Comparison of ENCODE assay signal across 1 cellular context in genomic region chr19:44113784-44114390, GRCh38.
A peak's percentile ranks its signal among the peaks of the same experiment; 100 is the strongest.
TF ChIP-seq lines count a peak whose summit lies in the region.

No MANE protein-coding gene starts in this region.

TF ChIP-seq in HepG2, 621 proteins besides CTCF, POLR2A, EP300 and RAD21:
- TF ChIP-seq, protein P1, sequence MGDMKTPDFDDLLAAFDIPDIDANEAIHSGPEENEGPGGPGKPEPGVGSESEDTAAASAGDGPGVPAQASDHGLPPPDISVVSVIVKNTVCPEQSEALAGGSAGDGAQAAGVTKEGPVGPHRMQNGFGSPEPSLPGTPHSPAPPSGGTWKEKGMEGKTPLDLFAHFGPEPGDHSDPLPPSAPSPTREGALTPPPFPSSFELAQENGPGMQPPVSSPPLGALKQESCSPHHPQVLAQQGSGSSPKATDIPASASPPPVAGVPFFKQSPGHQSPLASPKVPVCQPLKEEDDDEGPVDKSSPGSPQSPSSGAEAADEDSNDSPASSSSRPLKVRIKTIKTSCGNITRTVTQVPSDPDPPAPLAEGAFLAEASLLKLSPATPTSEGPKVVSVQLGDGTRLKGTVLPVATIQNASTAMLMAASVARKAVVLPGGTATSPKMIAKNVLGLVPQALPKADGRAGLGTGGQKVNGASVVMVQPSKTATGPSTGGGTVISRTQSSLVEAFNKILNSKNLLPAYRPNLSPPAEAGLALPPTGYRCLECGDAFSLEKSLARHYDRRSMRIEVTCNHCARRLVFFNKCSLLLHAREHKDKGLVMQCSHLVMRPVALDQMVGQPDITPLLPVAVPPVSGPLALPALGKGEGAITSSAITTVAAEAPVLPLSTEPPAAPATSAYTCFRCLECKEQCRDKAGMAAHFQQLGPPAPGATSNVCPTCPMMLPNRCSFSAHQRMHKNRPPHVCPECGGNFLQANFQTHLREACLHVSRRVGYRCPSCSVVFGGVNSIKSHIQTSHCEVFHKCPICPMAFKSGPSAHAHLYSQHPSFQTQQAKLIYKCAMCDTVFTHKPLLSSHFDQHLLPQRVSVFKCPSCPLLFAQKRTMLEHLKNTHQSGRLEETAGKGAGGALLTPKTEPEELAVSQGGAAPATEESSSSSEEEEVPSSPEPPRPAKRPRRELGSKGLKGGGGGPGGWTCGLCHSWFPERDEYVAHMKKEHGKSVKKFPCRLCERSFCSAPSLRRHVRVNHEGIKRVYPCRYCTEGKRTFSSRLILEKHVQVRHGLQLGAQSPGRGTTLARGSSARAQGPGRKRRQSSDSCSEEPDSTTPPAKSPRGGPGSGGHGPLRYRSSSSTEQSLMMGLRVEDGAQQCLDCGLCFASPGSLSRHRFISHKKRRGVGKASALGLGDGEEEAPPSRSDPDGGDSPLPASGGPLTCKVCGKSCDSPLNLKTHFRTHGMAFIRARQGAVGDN (CRISPR knock-in tag; IDR thresholded peaks at IDR 0.05): peak; percentile 1; the same call in 1 of the 2 replicates
- no peak for TF ChIP-seq ARID2 (CRISPR knock-in tag; IDR thresholded peaks at IDR 0.05; ENCODE audit: borderline replicate concordance)
TF ChIP-seq in HepG2: peak in this region for 1.
